Comparison of ENCODE assay signal across 10 cellular contexts in genomic region chr12:45615268-45615667, GRCh38.
A peak's percentile ranks its signal among the peaks of the same experiment; 100 is the strongest.
DNase-seq lines count a peak whose midpoint lies in the region; ATAC-seq and TF ChIP-seq lines count a peak whose summit lies in the region.
"Had no signal": no experiment of that assay in that cellular context is flagged by ENCODE, and none has a peak within 500 bp of the region (broad histone marks: within the 10 kb centered on the region; RNA-seq: fewer than 3 reads in every experiment).

No MANE protein-coding gene starts in this region.

- in situ Hi-C loops in astrocyte of the cerebellum (cut with HindIII; ENCODE audit: low sequenced_read_pairs) = no loop called here

- H3K9me3 Mint-ChIP-seq in nephron = no peaks in the 10 kb centered on the region
- H3K9me3 Mint-ChIP-seq in stimulated activated naive CD8-positive, alpha-beta T cell treated with anti-CD3 and anti-CD28 coated beads, Interleukin-15, amount 100 ng/mL, for 72 hours = no peaks in the 10 kb centered on the region
- H3K9me3 Mint-ChIP-seq: activated naive CD8-positive, alpha-beta T cell treated with anti-CD3 and anti-CD28 coated beads for 36 hours had no signal

- no peak overlapping the region for H3K4me3 Mint-ChIP-seq in nephron
- no peak overlapping the region for H3K4me3 Mint-ChIP-seq in stimulated activated naive CD8-positive, alpha-beta T cell treated with anti-CD3 and anti-CD28 coated beads, Interleukin-15, amount 100 ng/mL, for 72 hours
- H3K4me3 Mint-ChIP-seq: activated naive CD8-positive, alpha-beta T cell treated with anti-CD3 and anti-CD28 coated beads for 36 hours had no signal

- H3K27me3 Mint-ChIP-seq in nephron (ENCODE audit: low read depth) = no peaks in the 10 kb centered on the region
- no peaks in the 10 kb centered on the region for H3K27me3 Mint-ChIP-seq in stimulated activated naive CD8-positive, alpha-beta T cell treated with anti-CD3 and anti-CD28 coated beads, Interleukin-15, amount 100 ng/mL, for 72 hours

- H3K4me3 ChIP-seq in astrocyte of the cerebellum (ENCODE audit: low read depth, low read length) = no peak overlapping the region

- no peak for TF ChIP-seq CTCF in astrocyte of the cerebellum (IDR thresholded peaks at IDR 0.05; ENCODE audit: low read depth, low read length, missing control alignments)
- no peak for TF ChIP-seq CTCF in nephron (IDR thresholded peaks at IDR 0.05; ENCODE audit: unreplicated experiment in 3 of 3)

- peak; percentile 83 for DNase-seq in EL
- DNase-seq in NCI-H2029 treated with DMSO at 0.1 percent for 48 hours (lab: John Stamatoyannopoulos, UW) = peak; percentile 60
- peak; percentile 33 for DNase-seq in astrocyte of the cerebellum (ENCODE audit: low read depth)
- no peak for DNase-seq in activated naive CD4-positive, alpha-beta T cell treated with anti-CD3 and anti-CD28 coated beads, Interleukin-2, amount 50 U/mL, for 16 hours
- DNase-seq in stimulated activated naive CD8-positive, alpha-beta T cell treated with anti-CD3 and anti-CD28 coated beads, Interleukin-15, amount 100 ng/mL, for 72 hours = no peak
- DNase-seq: activated naive CD8-positive, alpha-beta T cell treated with anti-CD3 and anti-CD28 coated beads for 36 hours; NCI-H1436 treated with DMSO at 0.1 percent for 48 hours had no signal

- no peaks in the 10 kb centered on the region for H3K36me3 Mint-ChIP-seq in nephron (ENCODE audit: low read depth)
- H3K36me3 Mint-ChIP-seq: activated naive CD8-positive, alpha-beta T cell treated with anti-CD3 and anti-CD28 coated beads for 36 hours had no signal

- peaks cover 13% of the 10 kb centered on the region for H3K4me1 Mint-ChIP-seq in nephron
- peaks cover 5% of the 10 kb centered on the region for H3K4me1 Mint-ChIP-seq in stimulated activated naive CD8-positive, alpha-beta T cell treated with anti-CD3 and anti-CD28 coated beads, Interleukin-15, amount 100 ng/mL, for 72 hours

- ATAC-seq in HG02759 (IDR thresholded peaks at IDR 0.05; ENCODE audit: unreplicated experiment) (no peak), HG02938 (IDR thresholded peaks at IDR 0.05; ENCODE audit: unreplicated experiment) (no peak)
- no peak for ATAC-seq in stimulated activated naive CD8-positive, alpha-beta T cell treated with anti-CD3 and anti-CD28 coated beads, Interleukin-15, amount 100 ng/mL, for 72 hours

- peak overlapping the region in 2 of 3 experiments; percentile 2 to 35 for H3K27ac Mint-ChIP-seq in nephron
- H3K27ac Mint-ChIP-seq in stimulated activated naive CD8-positive, alpha-beta T cell treated with anti-CD3 and anti-CD28 coated beads, Interleukin-15, amount 100 ng/mL, for 72 hours = no peak overlapping the region
- H3K27ac Mint-ChIP-seq: activated naive CD8-positive, alpha-beta T cell treated with anti-CD3 and anti-CD28 coated beads for 36 hours had no signal

Comparison
In these comparisons a context has a peak if more than half of its experiments do, and no peak if none do; other contexts are left out.
1. DNase-seq: peak in EL (single experiment), NCI-H2029 treated with DMSO at 0.1 percent for 48 hours (single experiment) and astrocyte of the cerebellum (single experiment); none in activated naive CD4-positive, alpha-beta T cell treated with anti-CD3 and anti-CD28 coated beads, Interleukin-2, amount 50 U/mL, for 16 hours (single experiment) and stimulated activated naive CD8-positive, alpha-beta T cell treated with anti-CD3 and anti-CD28 coated beads, Interleukin-15, amount 100 ng/mL, for 72 hours (0 of 2).
2. H3K27ac Mint-ChIP-seq: peak in nephron (2 of 3); none in stimulated activated naive CD8-positive, alpha-beta T cell treated with anti-CD3 and anti-CD28 coated beads, Interleukin-15, amount 100 ng/mL, for 72 hours (0 of 2).